8 cellular contexts compared by ENCODE assay signal in the genomic region with DNA sequence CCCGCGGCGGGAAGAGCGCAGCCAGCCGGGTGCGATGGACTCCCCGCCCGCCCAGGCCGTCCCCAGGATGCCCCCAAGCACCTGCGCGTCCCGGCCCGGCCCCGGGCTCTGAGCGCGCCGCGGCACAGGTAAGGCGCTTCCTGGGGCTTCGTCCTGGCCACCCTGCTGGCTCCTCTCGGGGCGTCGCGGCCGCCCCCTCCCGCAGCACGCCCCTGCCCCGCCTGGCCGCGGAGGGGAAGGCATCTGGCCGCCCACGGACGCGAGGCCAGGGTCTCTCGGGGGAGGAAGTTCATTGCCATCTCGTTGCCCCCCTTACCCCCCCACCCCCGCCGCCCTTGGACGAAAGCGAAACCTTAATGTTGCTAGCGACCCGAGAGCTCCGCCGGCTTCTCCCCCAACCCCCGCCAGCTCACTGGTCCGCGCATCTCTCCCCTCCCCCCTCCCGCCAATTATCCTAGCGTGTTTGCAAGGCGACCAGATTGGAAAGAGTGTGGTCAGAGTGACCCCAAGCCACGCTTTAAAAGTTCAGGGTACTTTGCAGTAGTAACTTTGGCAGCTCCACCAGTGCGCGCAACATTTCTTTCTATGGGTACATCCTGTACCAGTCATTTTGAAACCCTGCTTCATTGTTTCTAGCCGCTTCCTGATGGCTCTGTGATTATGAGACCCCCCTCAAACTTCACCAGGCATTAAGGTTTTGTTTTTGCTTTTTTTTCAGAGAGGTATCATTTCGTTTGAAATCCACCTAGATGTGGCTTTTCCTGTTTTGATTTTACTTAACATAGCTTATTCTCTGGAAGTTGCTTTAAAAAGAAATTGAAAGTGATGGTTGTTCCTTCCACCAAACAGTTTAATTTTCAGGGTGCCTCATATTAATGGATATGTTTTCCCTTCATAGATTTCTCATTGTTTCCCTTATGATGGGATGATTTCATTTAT. TPM values are rescaled to one million over a fixed set of nuclear protein-coding genes. Genes with fewer than 3 reads are reported as not detected.
DNase-seq lines count a peak whose midpoint lies in the region; ATAC-seq and TF ChIP-seq lines count a peak whose summit lies in the region.

No MANE protein-coding gene starts in this region.

- H3K36me3 ChIP-seq in osteoblast (ENCODE audit: insufficient read depth, low read length) = no peaks in the 10 kb centered on the region
- no peaks in the 10 kb centered on the region for H3K36me3 ChIP-seq in tibial artery

- DNase-seq in NCI-H1417 (lab: John Stamatoyannopoulos, UW) (peak; percentile 65 to 76 (median 76)), NCI-H1417 treated with DMSO at 0.1 percent for 48 hours (lab: John Stamatoyannopoulos, UW) (no peak), NCI-H226 (peak; percentile 5), foreskin fibroblast (peak in 1 of 2 donors; percentile 37), osteoblast (ENCODE audit: insufficient read length, low spot score, missing footprints) (peak; percentile 81), tibial artery (peak; percentile 57 to 83)
- DNase-seq in activated T-cell treated with anti-CD3 and anti-CD28 coated beads, Interleukin-2, amount 50 U/mL, for 48 hours = peak; percentile 68 to 72

- ATAC-seq in HG02798 (IDR thresholded peaks at IDR 0.05; ENCODE audit: poor library complexity, unreplicated experiment) = peak; percentile 46

- TF ChIP-seq CTCF in foreskin fibroblast (IDR thresholded peaks at IDR 0.05; ENCODE audit: low read depth, low read length) (no peak), osteoblast (IDR thresholded peaks at IDR 0.05; ENCODE audit: extremely low read depth, low read depth, low read length) (no peak), tibial artery (IDR thresholded peaks at IDR 0.05) (no peak)

- peak overlapping the region; percentile 90 for H3K4me2 ChIP-seq in osteoblast (ENCODE audit: insufficient read depth, low read length)

- H3K4me1 ChIP-seq in osteoblast (ENCODE audit: insufficient read depth, low read length) = peaks cover 8% of the 10 kb centered on the region
- H3K4me1 ChIP-seq in tibial artery = peaks cover 0 to 58% (median 16%) of the 10 kb centered on the region in 4 donors

- H3K9me3 ChIP-seq in osteoblast (ENCODE audit: low read depth, low read length) (no peaks in the 10 kb centered on the region), tibial artery (no peaks in the 10 kb centered on the region)

- no peaks in the 10 kb centered on the region for H4K20me1 ChIP-seq in osteoblast (ENCODE audit: insufficient read depth, low read length)

- H3K79me2 ChIP-seq in osteoblast (ENCODE audit: insufficient read depth, low read length) = no peaks in the 10 kb centered on the region

- H2AFZ ChIP-seq in osteoblast (ENCODE audit: low read length) = peak overlapping the region; percentile 90

- H3K27me3 ChIP-seq in osteoblast (ENCODE audit: insufficient read depth, low read length) (peaks cover 20% of the 10 kb centered on the region), tibial artery (no peaks in the 10 kb centered on the region)

- intact Hi-C loops in tibial artery (cut with DNase I; ENCODE audit: low total_unique reads) = loop anchor here (2.0 to 10.0 kb wide), 5 partner anchors 65 to 205 kb away; a partner anchor contains a TSS

- H3K4me3 ChIP-seq in foreskin fibroblast (ENCODE audit: low read depth in 1 of 2, low read length in 2 of 2) (peak overlapping the region; percentile 48 to 66), osteoblast (ENCODE audit: insufficient read depth, low read length) (peak overlapping the region; percentile 81), tibial artery (peak overlapping the region; percentile 84 to 94)

- H3K27ac ChIP-seq in osteoblast (ENCODE audit: low read depth, low read length) (no peak overlapping the region), tibial artery (peak overlapping the region; percentile 94 to 98)

RNA-seq across cellular contexts. Expression of a gene that starts 0.6 kb away (rescaled TPM):
- 66.6 and 81.0 TPM in 2 replicates for total RNA-seq in osteoblast
